11 cellular contexts compared by ENCODE assay signal in genomic region chr3:134008630-134009156, GRCh38. TPM values are rescaled to one million over a fixed set of nuclear protein-coding genes. Genes with fewer than 3 reads are reported as not detected.
DNase-seq lines count a peak whose midpoint lies in the region; ATAC-seq, FAIRE-seq and TF ChIP-seq lines count a peak whose summit lies in the region.
"Had no signal": no experiment of that assay in that cellular context is flagged by ENCODE, and none has a peak within 500 bp of the region (broad histone marks: within the 10 kb centered on the region; RNA-seq: fewer than 3 reads in every experiment).

No MANE protein-coding gene starts in this region.

- WGBS in IMR-90 (ENCODE audit: extremely low coverage in 2 of 2, insufficient read length in 1 of 2), 2 experiments = no CpG with 5 or more reads among the region's 2 CpGs
- 0% methylated on average over 2 of the region's 2 CpGs for WGBS in K562 (ENCODE audit: insufficient coverage, low coverage, missing lambda C conversion rate)

- peak overlapping the region; percentile 64 for H2BK5ac ChIP-seq in IMR-90 (ENCODE audit: low read depth, low read length, poor library complexity, severe bottlenecking)

- H3K4me1 ChIP-seq in IMR-90 (ENCODE audit: control insufficient read depth, insufficient read depth, low read length) (peaks cover 3% of the 10 kb centered on the region), K562 (replicated peaks in 1 of 2; ENCODE audit: control insufficient read depth in 2 of 2, insufficient read depth in 2 of 2, low read length in 2 of 2) (no peaks in the 10 kb centered on the region), vagina (peaks cover 15% of the 10 kb centered on the region)

- FAIRE-seq in K562 (lab: Jason Lieb, UNC) = no peak

- no peak overlapping the region for H3K4me3 ChIP-seq in AG04450 (ENCODE audit: low read depth, low read length)
- H3K4me3 ChIP-seq in IMR-90 (ENCODE audit: insufficient read depth, low read depth, low read length) = no peak overlapping the region
- H3K4me3 ChIP-seq in K562 = no peak overlapping the region
- H3K4me3 ChIP-seq in vagina = no peak overlapping the region

- TF ChIP-seq RAD21 in IMR-90 (IDR thresholded peaks at IDR 0.05; ENCODE audit: low read length) (no peak), K562 (CRISPR knock-in tag; conservative IDR thresholded peaks at IDR 0.05 in 1 of 2, IDR thresholded peaks at IDR 0.05 in 1 of 2) (no peak)

- H3K9ac ChIP-seq in IMR-90 (ENCODE audit: low read depth, low read length) = no peak overlapping the region
- H3K9ac ChIP-seq in K562 (ENCODE audit: insufficient read depth in 1 of 2, low read depth in 2 of 2, low read length in 2 of 2) = no peak overlapping the region

- ATAC-seq in IMR-90 (ENCODE audit: low read depth) (peak; percentile 85), K562 (no peak), HG03378 (IDR thresholded peaks at IDR 0.05; ENCODE audit: unreplicated experiment) (no peak), GM19455 (IDR thresholded peaks at IDR 0.05; ENCODE audit: unreplicated experiment) (no peak)
- ATAC-seq: T-helper 17 cell had no signal

- H2BK120ac ChIP-seq in IMR-90 (ENCODE audit: low read depth, low read length) = peak overlapping the region; percentile 84

- no peak overlapping the region for H4K5ac ChIP-seq in IMR-90 (ENCODE audit: low read depth, low read length)

- H2AFZ ChIP-seq in IMR-90 (replicated peaks; ENCODE audit: low read length, poor library complexity) = no peak overlapping the region
- H2AFZ ChIP-seq in K562 (ENCODE audit: low read depth, low read length) = no peak overlapping the region

- no peaks in the 10 kb centered on the region for H4K20me1 ChIP-seq in IMR-90 (ENCODE audit: insufficient read depth, low read length)
- H4K20me1 ChIP-seq in K562 (replicated peaks; ENCODE audit: control insufficient read depth, insufficient read depth, low read length) = no peaks in the 10 kb centered on the region

- H3K79me1 ChIP-seq in IMR-90 (ENCODE audit: low read depth in 1 of 2, low read length in 2 of 2) = no peaks in the 10 kb centered on the region

- dilution Hi-C loops in IMR-90 (cut with HindIII; ENCODE audit: low sequenced_read_pairs, unreplicated experiment) = no loop called here

- H3K4ac ChIP-seq in IMR-90 (ENCODE audit: low read depth, low read length) = peak overlapping the region; percentile 74; the same call in 1 of the 2 replicates

- H3K9me3 ChIP-seq in AG04450 (ENCODE audit: control insufficient read depth, insufficient read depth, low read length) (peaks cover 6% of the 10 kb centered on the region), IMR-90 (ENCODE audit: control insufficient read depth, insufficient read depth, low read length) (peaks cover 3% of the 10 kb centered on the region; the same call in 1 of the 2 replicates), K562 (replicated peaks; ENCODE audit: control insufficient read depth, insufficient read depth, low read depth, low read length) (no peaks in the 10 kb centered on the region), vagina (no peaks in the 10 kb centered on the region)

- TF ChIP-seq EP300 in K562 (IDR thresholded peaks at IDR 0.05; ENCODE audit: low read length) = no peak

- DNase-seq in AG04450 (ENCODE audit: low read depth, low spot score) = peak; percentile 61
- peak; percentile 84 for DNase-seq in IMR-90
- no peak for DNase-seq in K562 (ENCODE audit: extremely low read depth in 1 of 4, low spot score in 3 of 4)
- peak; percentile 90 for DNase-seq in kidney glomerular epithelial cell (lab: John Stamatoyannopoulos, UW)
- no peak for DNase-seq in vagina (ENCODE audit: extremely low spot score in 2 of 2)
- DNase-seq in substantia nigra (lab: John Stamatoyannopoulos, UW) = no peak
- DNase-seq: anterior cingulate cortex, erythroblast, T-helper 17 cell had no signal

- H2AK5ac ChIP-seq in IMR-90 (ENCODE audit: low read depth, low read length) = peak overlapping the region; percentile 14

- H2AK9ac ChIP-seq in IMR-90 (replicated peaks; ENCODE audit: low read depth, low read length, poor library complexity) = no peak overlapping the region

- CTCF ChIA-PET in AG04450 (lab: Charles Lee) (no interaction called here), IMR-90 (lab: Yijun Ruan, JAX) (no interaction called here), K562 (lab: Yijun Ruan, JAX; ENCODE audit: low intra/inter-chr PET ratio) (no interaction called here)

- BruUV-seq in IMR-90 (replicated peaks; lab: Mats Ljungman, UMichigan) = no TSS peak
- BruUV-seq in K562 (replicated peaks; lab: Mats Ljungman, UMichigan) = no TSS peak

- in situ Hi-C loops in IMR-90 (cut with MboI; ENCODE audit: low sequenced_read_pairs) = no loop called here
- in situ Hi-C loops in K562 (cut with MboI) = no loop called here

- H3K36me3 ChIP-seq in IMR-90 (ENCODE audit: control insufficient read depth, insufficient read depth, low read length) = no peaks in the 10 kb centered on the region
- H3K36me3 ChIP-seq in K562 (ENCODE audit: control insufficient read depth, insufficient read depth, low read length) = no peaks in the 10 kb centered on the region
- no peaks in the 10 kb centered on the region for H3K36me3 ChIP-seq in vagina

- H2BK20ac ChIP-seq in IMR-90 (ENCODE audit: low read depth, low read length) = peak overlapping the region; percentile 86

- H3K4me2 ChIP-seq in IMR-90 (ENCODE audit: low read depth, low read length) (no peak overlapping the region), K562 (ENCODE audit: insufficient read depth, low read length) (no peak overlapping the region)

- TF ChIP-seq CTCF in AG04450 (IDR thresholded peaks at IDR 0.05; ENCODE audit: low read depth, low read length) (no peak), IMR-90 (conservative IDR thresholded peaks at IDR 0.05; ENCODE audit: low read depth, low read length) (no peak), K562 (IDR thresholded peaks at IDR 0.05 in 2 of 3, conservative IDR thresholded peaks at IDR 0.05 in 1 of 3; ENCODE audit: insufficient read depth in 2 of 3, low read depth in 1 of 3, low read length in 3 of 3) (no peak), vagina (IDR thresholded peaks at IDR 0.05) (no peak)

- H4K8ac ChIP-seq in IMR-90 (ENCODE audit: low read depth in 2 of 2, low read length in 2 of 2) = peak overlapping the region in 1 of 2 experiments; percentile 46; a peak in 1 of 4 replicates

- H3K23ac ChIP-seq in IMR-90 (ENCODE audit: low read depth, low read length) = peak overlapping the region; percentile 11; the same call in 1 of the 2 replicates

- peak overlapping the region; percentile 33; the same call in 1 of the 2 replicates for H3K56ac ChIP-seq in IMR-90 (ENCODE audit: extremely low read depth, insufficient read depth, low read length)

- H3K27ac ChIP-seq in AG04450 (ENCODE audit: low read depth, low read length) (no peak overlapping the region), IMR-90 (ENCODE audit: insufficient read depth, low read length) (no peak overlapping the region; the same call in 1 of the 2 replicates), K562 (ENCODE audit: extremely low read depth, low read depth, low read length) (no peak overlapping the region), vagina (no peak overlapping the region), substantia nigra (ENCODE audit: low read depth, low read length, poor library complexity, severe bottlenecking) (no peak overlapping the region)

- H3K14ac ChIP-seq in IMR-90 (replicated peaks; ENCODE audit: low read depth, low read length) = peak overlapping the region; percentile 43; the same call in 1 of the 2 replicates

- H3K9me1 ChIP-seq in IMR-90 (ENCODE audit: insufficient read depth, low read length) (peaks cover 8% of the 10 kb centered on the region), K562 (ENCODE audit: control insufficient read depth, insufficient read depth, low read length) (no peaks in the 10 kb centered on the region)

- no peaks in the 10 kb centered on the region for H3K27me3 ChIP-seq in AG04450 (ENCODE audit: control insufficient read depth, insufficient read depth, low read length)
- no peaks in the 10 kb centered on the region for H3K27me3 ChIP-seq in IMR-90 (ENCODE audit: control insufficient read depth, insufficient read depth, low read length)
- peaks cover 0 to 4% of the 10 kb centered on the region in 2 experiments; a peak in 1 of 5 replicates for H3K27me3 ChIP-seq in K562 (ENCODE audit: control insufficient read depth in 2 of 2, insufficient read depth in 2 of 2, low read length in 2 of 2)
- H3K27me3 ChIP-seq in vagina = no peaks in the 10 kb centered on the region

- H2BK15ac ChIP-seq in IMR-90 (ENCODE audit: low read depth, low read length) = 0 out of 3 replicates have a peak overlapping the region, but pooled peaks have one; percentile 40

- no peaks in the 10 kb centered on the region for H3K79me2 ChIP-seq in K562 (ENCODE audit: control insufficient read depth, insufficient read depth, low read length)

- POLR2A ChIA-PET in AG04450 (lab: Yijun Ruan, JAX) = no interaction called here
- POLR2A ChIA-PET in IMR-90 (lab: Charles Lee; ENCODE audit: unreplicated experiment) = no interaction called here
- POLR2A ChIA-PET in K562 (lab: Yijun Ruan, JAX) = no interaction called here

- TF ChIP-seq POLR2A in IMR-90 (IDR thresholded peaks at IDR 0.05; ENCODE audit: low read depth, low read length) (no peak), K562 (conservative IDR thresholded peaks at IDR 0.05) (no peak), vagina (IDR thresholded peaks at IDR 0.05) (no peak)

- intact Hi-C loops in IMR-90 (cut with micrococcal nuclease) = no loop called here
- intact Hi-C loops in K562 (cut with micrococcal nuclease) = no loop called here
- intact Hi-C loops in vagina (cut with DNase I) = no loop called here

- peak overlapping the region; percentile 58 for H4K91ac ChIP-seq in IMR-90 (ENCODE audit: insufficient read depth, low read depth, low read length)

- no peak overlapping the region for H3K18ac ChIP-seq in IMR-90 (ENCODE audit: low read depth, low read length)

RNA-seq across cellular contexts. Expression of gene SLCO2A1, which starts 21.0 kb away (rescaled TPM):
- polyA plus RNA-seq in AG04450 (2011; rRNA removed) (1.6 and 1.7 TPM in 2 replicates), IMR-90 (2012; rRNA removed) (1.2 and 1.5 TPM in 2 replicates), K562 (2011; rRNA removed) (not detected in 2 replicates), K562 (2014; fragmentation: Illumina TruSeq; extraction: Trizol) (not detected in 2 replicates), K562 (2014; fragmentation: Nextera tagmentation; extraction: Ambion mirVana) (not detected), K562 (2014; rRNA removed) (1.0 TPM in 1 of 2 replicates, not detected in the other)
- 1.0 and 1.4 TPM in 2 replicates for polyA minus RNA-seq in AG04450 (2011; rRNA and poly(A)+ RNA removed)
- total RNA-seq in IMR-90 (2012; rRNA removed) (under 0.01 TPM in 2 replicates), K562 (2014; rRNA removed) (not detected in 2 replicates), K562 (2014; rRNA removed; fragmentation: Illumina TruSeq; extraction: Trizol) (not detected in 2 replicates), K562 (2015; rRNA removed; fragmentation: Illumina TruSeq; extraction: Trizol) (not detected in 2 replicates), K562 (2021) (0.16 TPM in 2 replicates), vagina (40.3 TPM)
- 0.26 and 1.0 TPM in 2 replicates for polyA plus RNA-seq in IMR-90 (2012; cell fraction: cytosol; rRNA removed)
- 1.7 TPM in 2 replicates for polyA plus RNA-seq in IMR-90 (2012; cell fraction: nucleus; rRNA removed; ENCODE audit: low replicate concordance)
- not detected in 2 replicates for total RNA-seq in K562 (2011; cell fraction: chromatin; rRNA removed; ENCODE audit: low replicate concordance)
- total RNA-seq in K562 (2011; cell fraction: nucleolus; rRNA removed) = not detected in 2 replicates
- not detected in 2 replicates for total RNA-seq in K562 (2011; cell fraction: nucleoplasm; rRNA removed)
- polyA plus RNA-seq in K562 (2011; cell fraction: cytosol; rRNA removed) = not detected in 2 replicates
- not detected in 2 replicates for polyA plus RNA-seq in K562 (2011; cell fraction: nucleus; rRNA removed)
- not detected in 2 replicates for polyA plus RNA-seq in K562 (2012)
- polyA minus RNA-seq in K562 (2011; rRNA and poly(A)+ RNA removed) = not detected in 2 replicates
- polyA minus RNA-seq in K562 (2011; cell fraction: cytosol; rRNA and poly(A)+ RNA removed) = not detected in 2 replicates
- not detected in 2 replicates for polyA minus RNA-seq in K562 (2011; cell fraction: nucleus; rRNA and poly(A)+ RNA removed)

Comparison
In these comparisons a context has a peak if more than half of its experiments do, and no peak if none do; other contexts are left out.
1. DNase-seq: peak in AG04450 (single experiment), IMR-90 (single experiment) and kidney glomerular epithelial cell (single experiment); none in K562 (0 of 4), vagina (0 of 2) and substantia nigra (0 of 49).
2. RNA of gene SLCO2A1, which starts 21.0 kb away (total RNA-seq): 40.3 TPM in vagina (single experiment); under 0.01 TPM in IMR-90 and 0.16 TPM in K562; every median in the first group is over 10 times any median in the second.